Comparison of ENCODE assay signal across 8 cellular contexts in the genomic region with DNA sequence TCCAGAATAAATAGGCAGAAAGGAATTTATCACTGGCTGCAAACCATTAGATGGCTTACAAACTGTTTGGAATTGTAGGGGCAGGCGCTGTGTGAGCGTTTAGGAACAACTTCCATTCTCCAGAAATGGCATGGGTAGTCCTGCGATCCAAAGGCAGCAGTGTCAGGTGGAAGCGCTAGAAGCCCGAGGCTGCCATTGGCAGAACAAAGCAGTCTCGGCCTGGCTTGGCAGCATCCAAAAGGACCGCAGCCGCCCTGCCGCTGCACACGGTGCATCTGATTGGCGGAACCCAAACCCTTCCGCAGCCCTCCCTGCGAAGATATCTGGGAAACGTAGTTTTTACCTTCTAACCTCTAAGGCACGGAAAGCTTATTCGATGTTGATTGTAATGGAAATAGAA. TPM values are rescaled to one million over a fixed set of nuclear protein-coding genes. Genes with fewer than 3 reads are reported as not detected.
A peak's percentile ranks its signal among the peaks of the same experiment; 100 is the strongest.
DNase-seq lines count a peak whose midpoint lies in the region; ATAC-seq and TF ChIP-seq lines count a peak whose summit lies in the region.

No MANE protein-coding gene starts in this region.

- H3K36me3 Mint-ChIP-seq in CD14-positive monocyte (no peaks in the 10 kb centered on the region), GM23338 (ENCODE audit: low read depth) (no peaks in the 10 kb centered on the region), nephron (ENCODE audit: low read depth) (no peaks in the 10 kb centered on the region)

- H2AFZ ChIP-seq in GM23338: no peak overlapping the region

- H3K9me3 Mint-ChIP-seq in CD14-positive monocyte (peaks cover 0 to 1% (median 0%) of the 10 kb centered on the region in 7 donors), GM23338 (no peaks in the 10 kb centered on the region), nephron (no peaks in the 10 kb centered on the region)

- H4K20me1 ChIP-seq in GM23338 (replicated peaks; ENCODE audit: insufficient read depth): no peaks in the 10 kb centered on the region

- H3K27me3 ChIP-seq in GM23338 (ENCODE audit: insufficient read depth): peaks cover 26% of the 10 kb centered on the region
- peaks cover 4 to 13% of the 10 kb centered on the region in 2 donors for H3K27me3 ChIP-seq in stomach smooth muscle (ENCODE audit: control insufficient read depth in 1 of 2, insufficient read depth in 2 of 2, low read length in 2 of 2)

- peak; percentile 96 for ATAC-seq in GM23338

- H3K4me3 ChIP-seq in GM23338: peak overlapping the region; percentile 47
- peak overlapping the region; percentile 1 for H3K4me3 ChIP-seq in fibroblast of villous mesenchyme (ENCODE audit: low read depth, low read length)
- peak overlapping the region; percentile 48 to 74 for H3K4me3 ChIP-seq in stomach smooth muscle (ENCODE audit: low read length in 2 of 2)

- H3K36me3 ChIP-seq in GM23338 (ENCODE audit: insufficient read depth) (no peaks in the 10 kb centered on the region), stomach smooth muscle (ENCODE audit: control insufficient read depth in 2 of 2, insufficient read depth in 2 of 2, low read length in 2 of 2) (no peaks in the 10 kb centered on the region)

- no peaks in the 10 kb centered on the region for H3K9me3 ChIP-seq in stomach smooth muscle (ENCODE audit: control insufficient read depth in 2 of 2, low read length in 2 of 2)

- H3F3A ChIP-seq in GM23338 (replicated peaks; ENCODE audit: low read depth): no peaks in the 10 kb centered on the region

- H3K79me2 ChIP-seq in GM23338 (replicated peaks; ENCODE audit: insufficient read depth): no peaks in the 10 kb centered on the region

- H3K9ac ChIP-seq in stomach smooth muscle (ENCODE audit: low read length in 2 of 2): peak overlapping the region in 1 of 2 donors; percentile 42

- intact Hi-C loops in CD14-positive monocyte (cut with micrococcal nuclease): loop anchor here in 1 of 2 donors (10.0 kb wide), 1 partner anchor 99 kb away; no protein-coding TSS in a partner anchor

- H3K4me1 Mint-ChIP-seq in CD14-positive monocyte (peaks cover 16% of the 10 kb centered on the region), GM23338 (peaks cover 59% of the 10 kb centered on the region), nephron (peaks cover 7% of the 10 kb centered on the region)

- DNase-seq in CD14-positive monocyte (ENCODE audit: low spot score): no peak
- DNase-seq in GM23338 (ENCODE audit: low spot score): peak; percentile 95
- peak; percentile 73 for DNase-seq in NCI-H2227 treated with DMSO at 0.1 percent for 48 hours (lab: John Stamatoyannopoulos, UW)
- peak in 3 of 4 experiments; percentile 20 to 41 (median 23) for DNase-seq in activated naive CD4-positive, alpha-beta T cell (lab: John Stamatoyannopoulos, UW)
- peak; percentile 60 for DNase-seq in fibroblast of villous mesenchyme (ENCODE audit: low read depth)
- DNase-seq in NCI-H748 treated with DMSO at 0.1 percent for 48 hours (lab: John Stamatoyannopoulos, UW): no peak

- H3K4me3 Mint-ChIP-seq in CD14-positive monocyte (peak overlapping the region; percentile 55 to 82), GM23338 (peak overlapping the region; percentile 64), nephron (peak overlapping the region; percentile 64 to 78 (median 75))

- H3K4me2 ChIP-seq in GM23338: peak overlapping the region; percentile 66

- no peaks in the 10 kb centered on the region for H3K9me2 ChIP-seq in GM23338 (ENCODE audit: insufficient read depth)

- H3K27me3 Mint-ChIP-seq in CD14-positive monocyte (ENCODE audit: low read depth in 3 of 3) (peaks cover 3 to 8% (median 4%) of the 10 kb centered on the region in 3 donors), GM23338 (ENCODE audit: insufficient read depth, low read depth, poor library complexity) (peaks cover 19% of the 10 kb centered on the region), nephron (ENCODE audit: low read depth) (peaks cover 25% of the 10 kb centered on the region)

- no peak overlapping the region for H3K27ac Mint-ChIP-seq in CD14-positive monocyte
- peak overlapping the region; percentile 87 for H3K27ac Mint-ChIP-seq in GM23338
- peak overlapping the region; percentile 43 to 70 (median 52) for H3K27ac Mint-ChIP-seq in nephron

- H3K27ac ChIP-seq in GM23338 (ENCODE audit: low read depth): peak overlapping the region; percentile 50
- no peak overlapping the region for H3K27ac ChIP-seq in stomach smooth muscle (ENCODE audit: low read length)

- H3K4me1 ChIP-seq in GM23338 (ENCODE audit: insufficient read depth) (peaks cover 24% of the 10 kb centered on the region), stomach smooth muscle (ENCODE audit: control insufficient read depth, insufficient read depth, low read length) (no peaks in the 10 kb centered on the region)

- TF ChIP-seq CTCF in CD14-positive monocyte (IDR thresholded peaks at IDR 0.05) (no peak), GM23338 (conservative IDR thresholded peaks at IDR 0.05; ENCODE audit: low read depth in 2 of 2) (no peak), fibroblast of villous mesenchyme (IDR thresholded peaks at IDR 0.05; ENCODE audit: insufficient read depth, low read depth, low read length) (no peak), nephron (IDR thresholded peaks at IDR 0.05; ENCODE audit: unreplicated experiment in 3 of 3) (no peak)

TF ChIP-seq in GM23338, 12 proteins besides CTCF, POLR2A, EP300 and RAD21 (continues in another document):
- TF ChIP-seq, protein P1, sequence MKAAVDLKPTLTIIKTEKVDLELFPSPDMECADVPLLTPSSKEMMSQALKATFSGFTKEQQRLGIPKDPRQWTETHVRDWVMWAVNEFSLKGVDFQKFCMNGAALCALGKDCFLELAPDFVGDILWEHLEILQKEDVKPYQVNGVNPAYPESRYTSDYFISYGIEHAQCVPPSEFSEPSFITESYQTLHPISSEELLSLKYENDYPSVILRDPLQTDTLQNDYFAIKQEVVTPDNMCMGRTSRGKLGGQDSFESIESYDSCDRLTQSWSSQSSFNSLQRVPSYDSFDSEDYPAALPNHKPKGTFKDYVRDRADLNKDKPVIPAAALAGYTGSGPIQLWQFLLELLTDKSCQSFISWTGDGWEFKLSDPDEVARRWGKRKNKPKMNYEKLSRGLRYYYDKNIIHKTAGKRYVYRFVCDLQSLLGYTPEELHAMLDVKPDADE (IDR thresholded peaks at IDR 0.05): peak; percentile 71; the same call in 1 of the 2 replicates
- TF ChIP-seq ZNF462 (CRISPR knock-in tag; IDR thresholded peaks at IDR 0.05) (no peak), POLR2AphosphoS5 (IDR thresholded peaks at IDR 0.05; ENCODE audit: low read depth) (peak; percentile 75)

RNA-seq across cellular contexts. Expression of gene YTHDC1, which starts 23.6 kb away (rescaled TPM):
- polyA plus RNA-seq in CD14-positive monocyte (10 to 100 TPM; 11.0 to 11.5 TPM), GM23338 (2016; fragmentation: Nextera tagmentation; extraction: Ambion mirVana) (135 and 144 TPM in 2 replicates)
- total RNA-seq in GM23338 (2014; rRNA removed; shearing (Covaris generic)): 67.6 and 72.3 TPM in 2 replicates
- 34.8 and 43.2 TPM in 2 replicates for total RNA-seq in fibroblast of villous mesenchyme

Comparison
In these comparisons a context has a peak if more than half of its experiments do, and no peak if none do; other contexts are left out.
1. DNase-seq: peak in GM23338 (single experiment), NCI-H2227 treated with DMSO at 0.1 percent for 48 hours (single experiment), activated naive CD4-positive, alpha-beta T cell (3 of 4) and fibroblast of villous mesenchyme (single experiment); none in CD14-positive monocyte (single experiment) and NCI-H748 treated with DMSO at 0.1 percent for 48 hours (single experiment).
2. H3K27ac Mint-ChIP-seq: peak in GM23338 (single experiment) and nephron (3 of 3); none in CD14-positive monocyte (0 of 7).
3. H3K4me3 ChIP-seq: peak in every context shown above with its lines; median percentile 61 in stomach smooth muscle; 47 in GM23338; 1 in fibroblast of villous mesenchyme.
4. Peak in every context shown above with its lines, with median percentiles within 50 percentile points of each other: H3K4me3 Mint-ChIP-seq.